Comparison of ENCODE assay signal across 12 cellular contexts in genomic region chr20:17580905-17581304, GRCh38.
"Had no signal": no experiment of that assay in that cellular context is flagged by ENCODE, and none has a peak within 500 bp of the region (broad histone marks: within the 10 kb centered on the region; RNA-seq: fewer than 3 reads in every experiment).

No MANE protein-coding gene starts in this region.

- H3K27me3 Mint-ChIP-seq: activated CD4-positive, alpha-beta T cell treated with anti-CD3 and anti-CD28 coated beads, Interleukin-2, amount 10 ng/mL, durations not matched to agents 7 days and 5 days; activated naive CD4-positive, alpha-beta T cell treated with anti-CD3 and anti-CD28 coated beads, Interleukin-2, amount 10 ng/mL, durations not matched to agents 7 days and 5 days; activated T-helper 17 cell treated with anti-CD3 and anti-CD28 coated beads, Interleukin-2, amount 50 U/mL, for 72 hours; stimulated activated memory B cell treated with anti-CD40 and anti-IgM and Interleukin-4, amounts not matched to agents 10 μg/mL and 1 μg/mL and 100 μg/mL, for 72 hours had no signal

- DNase-seq: activated CD4-positive, alpha-beta T cell treated with anti-CD3 and anti-CD28 coated beads, Interleukin-2, amount 10 ng/mL, durations not matched to agents 7 days and 5 days; activated CD4-positive, CD25-positive, alpha-beta regulatory T cell; activated naive CD4-positive, alpha-beta T cell treated with anti-CD3 and anti-CD28 coated beads, Interleukin-2, amount 10 ng/mL, durations not matched to agents 7 days and 5 days; activated T-cell treated with anti-CD3 and anti-CD28 coated beads for 4 hours; central memory CD4-positive, alpha-beta T cell; effector memory CD4-positive, alpha-beta T cell; hippocampal formation; SK-N-SH had no signal

- H3K4me3 Mint-ChIP-seq: activated CD4-positive, alpha-beta T cell treated with anti-CD3 and anti-CD28 coated beads, Interleukin-2, amount 10 ng/mL, durations not matched to agents 7 days and 5 days; activated naive CD4-positive, alpha-beta T cell treated with anti-CD3 and anti-CD28 coated beads, Interleukin-2, amount 10 ng/mL, durations not matched to agents 7 days and 5 days; activated T-helper 17 cell treated with anti-CD3 and anti-CD28 coated beads, Interleukin-2, amount 50 U/mL, for 72 hours; stimulated activated memory B cell treated with anti-CD40 and anti-IgM and Interleukin-4, amounts not matched to agents 10 μg/mL and 1 μg/mL and 100 μg/mL, for 72 hours; T-helper 1 cell treated with Interleukin-12 subunit alpha and Interleukin-12 subunit beta and Interleukin-4 antibody, amounts not matched to agents 30 μg/mL and 1 μg/mL, for 36 hours had no signal

- H3K9me3 ChIP-seq: SK-N-SH had no signal

- H3K4me3 ChIP-seq: lung had no signal

- H3K27ac Mint-ChIP-seq: activated CD4-positive, alpha-beta T cell treated with anti-CD3 and anti-CD28 coated beads, Interleukin-2, amount 10 ng/mL, durations not matched to agents 7 days and 5 days; activated naive CD4-positive, alpha-beta T cell treated with anti-CD3 and anti-CD28 coated beads, Interleukin-2, amount 10 ng/mL, durations not matched to agents 7 days and 5 days; activated T-helper 17 cell treated with anti-CD3 and anti-CD28 coated beads, Interleukin-2, amount 50 U/mL, for 72 hours; stimulated activated memory B cell treated with anti-CD40 and anti-IgM and Interleukin-4, amounts not matched to agents 10 μg/mL and 1 μg/mL and 100 μg/mL, for 72 hours; T-helper 1 cell treated with Interleukin-12 subunit alpha and Interleukin-12 subunit beta and Interleukin-4 antibody, amounts not matched to agents 30 μg/mL and 1 μg/mL, for 36 hours had no signal

- H3K9me3 Mint-ChIP-seq: activated CD4-positive, alpha-beta T cell treated with anti-CD3 and anti-CD28 coated beads, Interleukin-2, amount 10 ng/mL, durations not matched to agents 7 days and 5 days; activated naive CD4-positive, alpha-beta T cell treated with anti-CD3 and anti-CD28 coated beads, Interleukin-2, amount 10 ng/mL, durations not matched to agents 7 days and 5 days; activated T-helper 17 cell treated with anti-CD3 and anti-CD28 coated beads, Interleukin-2, amount 50 U/mL, for 72 hours; stimulated activated memory B cell treated with anti-CD40 and anti-IgM and Interleukin-4, amounts not matched to agents 10 μg/mL and 1 μg/mL and 100 μg/mL, for 72 hours; T-helper 1 cell treated with Interleukin-12 subunit alpha and Interleukin-12 subunit beta and Interleukin-4 antibody, amounts not matched to agents 30 μg/mL and 1 μg/mL, for 36 hours had no signal

- H3K4me1 Mint-ChIP-seq: stimulated activated memory B cell treated with anti-CD40 and anti-IgM and Interleukin-4, amounts not matched to agents 10 μg/mL and 1 μg/mL and 100 μg/mL, for 72 hours had no signal

- ATAC-seq: activated T-helper 17 cell treated with anti-CD3 and anti-CD28 coated beads, Interleukin-2, amount 50 U/mL, for 72 hours; stimulated activated memory B cell treated with anti-CD40 and anti-IgM and Interleukin-4, amounts not matched to agents 10 μg/mL and 1 μg/mL and 100 μg/mL, for 72 hours had no signal

- H3K4me2 ChIP-seq: SK-N-SH had no signal

- H3K9ac ChIP-seq: SK-N-SH had no signal
